Comparison of ENCODE assay signal across 23 cellular contexts in genomic region chr7:152902870-152903860, GRCh38.
"Had no signal": no experiment of that assay in that cellular context is flagged by ENCODE, and none has a peak within 500 bp of the region (broad histone marks: within the 10 kb centered on the region; RNA-seq: fewer than 3 reads in every experiment).

No MANE protein-coding gene starts in this region.

- H3K4me2 ChIP-seq: KMS-11 had no signal

- ATAC-seq: activated T-helper 17 cell treated with anti-CD3 and anti-CD28 coated beads, Interleukin-2, amount 50 U/mL, for 72 hours; PC-3 had no signal

- H3K27ac Mint-ChIP-seq: activated B cell treated with CpG ODN at 0.5 μM for 24 hours; activated CD4-positive, alpha-beta T cell treated with anti-CD3 and anti-CD28 coated beads, Interleukin-2, amount 10 ng/mL, durations not matched to agents 24 days and 14 days; activated naive CD4-positive, alpha-beta T cell treated with anti-CD3 and anti-CD28 coated beads, Interleukin-2, amount 50 U/mL, for 24 hours; activated T-helper 17 cell treated with anti-CD3 and anti-CD28 coated beads, Interleukin-2, amount 50 U/mL, for 72 hours; IgD-negative memory B cell; T-helper 1 cell treated with Interleukin-12 subunit alpha and Interleukin-12 subunit beta and Interleukin-4 antibody, amounts not matched to agents 30 μg/mL and 1 μg/mL, for 36 hours had no signal

- H3K36me3 ChIP-seq: breast epithelium had no signal

- H3K27ac ChIP-seq: breast epithelium, KMS-11 had no signal

- H3K4me1 Mint-ChIP-seq: activated B cell treated with CpG ODN at 0.5 μM for 24 hours; activated CD4-positive, alpha-beta T cell treated with anti-CD3 and anti-CD28 coated beads, Interleukin-2, amount 10 ng/mL, durations not matched to agents 24 days and 14 days; activated naive CD4-positive, alpha-beta T cell treated with anti-CD3 and anti-CD28 coated beads, Interleukin-2, amount 50 U/mL, for 24 hours; activated T-helper 17 cell treated with anti-CD3 and anti-CD28 coated beads, Interleukin-2, amount 50 U/mL, for 72 hours; IgD-negative memory B cell had no signal

- H3K9me3 ChIP-seq: breast epithelium had no signal

- H3K4me3 Mint-ChIP-seq: activated B cell treated with CpG ODN at 0.5 μM for 24 hours; activated CD4-positive, alpha-beta T cell treated with anti-CD3 and anti-CD28 coated beads, Interleukin-2, amount 10 ng/mL, durations not matched to agents 24 days and 14 days; activated naive CD4-positive, alpha-beta T cell treated with anti-CD3 and anti-CD28 coated beads, Interleukin-2, amount 50 U/mL, for 24 hours; activated T-helper 17 cell treated with anti-CD3 and anti-CD28 coated beads, Interleukin-2, amount 50 U/mL, for 72 hours; IgD-negative memory B cell; T-helper 1 cell treated with Interleukin-12 subunit alpha and Interleukin-12 subunit beta and Interleukin-4 antibody, amounts not matched to agents 30 μg/mL and 1 μg/mL, for 36 hours had no signal

- H3K4me1 ChIP-seq: breast epithelium had no signal

- H3K4me3 ChIP-seq: breast epithelium had no signal

- H3K9me3 Mint-ChIP-seq: activated B cell treated with CpG ODN at 0.5 μM for 24 hours; activated CD4-positive, alpha-beta T cell treated with anti-CD3 and anti-CD28 coated beads, Interleukin-2, amount 10 ng/mL, durations not matched to agents 24 days and 14 days; activated naive CD4-positive, alpha-beta T cell treated with anti-CD3 and anti-CD28 coated beads, Interleukin-2, amount 50 U/mL, for 24 hours; activated T-helper 17 cell treated with anti-CD3 and anti-CD28 coated beads, Interleukin-2, amount 50 U/mL, for 72 hours; T-helper 1 cell treated with Interleukin-12 subunit alpha and Interleukin-12 subunit beta and Interleukin-4 antibody, amounts not matched to agents 30 μg/mL and 1 μg/mL, for 36 hours had no signal

- H3K27me3 Mint-ChIP-seq: activated B cell treated with CpG ODN at 0.5 μM for 24 hours; activated CD4-positive, alpha-beta T cell treated with anti-CD3 and anti-CD28 coated beads, Interleukin-2, amount 10 ng/mL, durations not matched to agents 24 days and 14 days; activated naive CD4-positive, alpha-beta T cell treated with anti-CD3 and anti-CD28 coated beads, Interleukin-2, amount 50 U/mL, for 24 hours; activated T-helper 17 cell treated with anti-CD3 and anti-CD28 coated beads, Interleukin-2, amount 50 U/mL, for 72 hours had no signal

- H3K9ac ChIP-seq: KMS-11 had no signal

- H3K27me3 ChIP-seq: breast epithelium had no signal

- DNase-seq: activated B cell treated with CpG ODN at 0.5 μM for 24 hours; activated CD4-positive, alpha-beta T cell treated with anti-CD3 and anti-CD28 coated beads for 1 hour; activated CD4-positive, alpha-beta T cell treated with anti-CD3 and anti-CD28 coated beads, Interleukin-2, amount 10 ng/mL, durations not matched to agents 24 days and 14 days; activated CD4-positive, alpha-beta T cell treated with anti-CD3 and anti-CD28 coated beads, Interleukin-2, amount 50 U/mL, for 48 hours; activated naive CD4-positive, alpha-beta T cell; activated T-cell treated with anti-CD3 and anti-CD28 coated beads for 4 hours; activated T-cell treated with anti-CD3 and anti-CD28 coated beads, Interleukin-2, amount 50 U/mL, for 48 hours; MV-4-11; NCI-H1092 treated with DMSO at 0.1 percent for 48 hours; NCI-H1417 treated with DMSO at 0.1 percent for 48 hours; NCI-H1694; NCI-H2029; NCI-H2107; NCI-H2171 treated with DMSO at 0.1 percent for 48 hours; NCI-H510A treated with DMSO at 0.1 percent for 48 hours; PC-3; SHP77 treated with DMSO at 0.1 percent for 48 hours had no signal
